ENCODE assay signal across 1 cellular context in the genomic region with DNA sequence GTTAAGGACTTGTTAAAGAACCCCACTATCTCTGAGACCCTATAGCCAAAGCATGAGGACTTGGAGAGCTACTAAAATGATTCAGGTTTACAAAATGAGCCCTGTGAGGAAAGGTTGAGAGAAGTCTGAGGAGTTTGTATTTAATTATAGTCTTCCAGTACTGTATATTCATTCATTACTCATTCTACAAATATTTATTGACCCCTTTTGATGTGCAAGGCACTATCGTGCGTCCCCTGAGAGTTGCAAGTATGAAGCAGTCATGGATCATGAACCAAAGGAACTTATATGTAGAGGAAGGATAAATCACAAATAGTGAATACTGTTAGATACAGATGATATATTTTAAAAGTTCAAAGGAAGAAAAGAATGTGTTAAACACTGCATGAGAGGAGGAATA.
TF ChIP-seq lines count a peak whose summit lies in the region.

No MANE protein-coding gene starts in this region.

TF ChIP-seq in HCT116, 20 proteins besides CTCF, POLR2A, EP300 and RAD21:
- no peak for TF ChIP-seq ZNF274 (IDR thresholded peaks at IDR 0.05; ENCODE audit: low read depth, low read length)
- TF ChIP-seq ELF1 (IDR thresholded peaks at IDR 0.05; ENCODE audit: borderline replicate concordance, low read depth), result no peak
- TF ChIP-seq, protein P1, sequence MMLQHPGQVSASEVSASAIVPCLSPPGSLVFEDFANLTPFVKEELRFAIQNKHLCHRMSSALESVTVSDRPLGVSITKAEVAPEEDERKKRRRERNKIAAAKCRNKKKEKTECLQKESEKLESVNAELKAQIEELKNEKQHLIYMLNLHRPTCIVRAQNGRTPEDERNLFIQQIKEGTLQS (IDR thresholded peaks at IDR 0.05), result no peak
- no peak for TF ChIP-seq TCF7L2 (IDR thresholded peaks at IDR 0.05; ENCODE audit: borderline replicate concordance, extremely low read depth, insufficient read depth, insufficient read length)
- no peak for TF ChIP-seq YY1 (IDR thresholded peaks at IDR 0.05; ENCODE audit: extremely low read depth, insufficient replicate concordance, low read depth, low read length)
- TF ChIP-seq, protein P2, sequence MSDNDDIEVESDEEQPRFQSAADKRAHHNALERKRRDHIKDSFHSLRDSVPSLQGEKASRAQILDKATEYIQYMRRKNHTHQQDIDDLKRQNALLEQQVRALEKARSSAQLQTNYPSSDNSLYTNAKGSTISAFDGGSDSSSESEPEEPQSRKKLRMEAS (IDR thresholded peaks at IDR 0.05), result no peak
- no peak for TF ChIP-seq POLR2AphosphoS5 (IDR thresholded peaks at IDR 0.05; ENCODE audit: low read depth, low read length)
- TF ChIP-seq SIN3A (IDR thresholded peaks at IDR 0.05; ENCODE audit: low read depth), result no peak
- TF ChIP-seq SP1 (IDR thresholded peaks at IDR 0.05; ENCODE audit: low read depth), result no peak
TF ChIP-seq in HCT116: peak in this region for 0.
